In the genomic region with DNA sequence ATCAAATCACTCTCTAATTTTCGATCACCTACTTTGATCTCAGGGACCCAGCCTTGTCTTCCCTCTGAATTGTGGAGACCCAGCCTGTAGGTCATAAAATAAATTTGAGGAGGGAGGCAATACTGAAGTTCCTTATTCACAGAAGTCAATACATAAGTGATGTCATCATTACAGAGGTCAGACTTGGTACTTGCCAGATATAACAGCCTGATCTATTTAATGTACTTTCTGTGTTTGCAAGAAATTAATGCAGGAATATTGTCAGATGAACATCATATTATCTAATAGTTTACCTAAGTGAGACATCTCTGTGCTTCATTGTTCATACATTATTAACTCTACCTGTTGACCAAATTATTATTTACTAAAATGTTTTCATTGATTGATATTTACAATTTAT, we compare ENCODE assay signal across 29 cellular contexts.
"Had no signal": no experiment of that assay in that cellular context is flagged by ENCODE, and none has a peak within 500 bp of the region (broad histone marks: within the 10 kb centered on the region; RNA-seq: fewer than 3 reads in every experiment).

No MANE protein-coding gene starts in this region.

- H3K9me3 ChIP-seq: colonic mucosa, esophagus muscularis mucosa, esophagus squamous epithelium, gastrocnemius medialis, gastroesophageal sphincter, heart left ventricle, heart right ventricle had no signal

- H3K4me3 ChIP-seq: colonic mucosa, coronary artery, dorsolateral prefrontal cortex, esophagus muscularis mucosa, esophagus squamous epithelium, gastrocnemius medialis, gastroesophageal sphincter, heart left ventricle, heart right ventricle had no signal

- FAIRE-seq: colon, endometrium, endothelial cell of umbilical vein, frontal cortex had no signal

- H3K36me3 ChIP-seq: colonic mucosa, esophagus muscularis mucosa, esophagus squamous epithelium, gastrocnemius medialis, gastroesophageal sphincter, heart left ventricle, heart right ventricle had no signal

- H3K27ac Mint-ChIP-seq: dendritic cell treated with granulocyte-macrophage colony-stimulating factor and Interleukin-4, amounts not matched to agents 40 ng/mL and 50 ng/mL, for 4 days; effector memory CD8-positive, alpha-beta T cell; endodermal cell had no signal

- H3K27me3 ChIP-seq: colonic mucosa, esophagus muscularis mucosa, esophagus squamous epithelium, foreskin keratinocyte, gastrocnemius medialis, gastroesophageal sphincter, heart left ventricle had no signal

- H3K4me3 Mint-ChIP-seq: dendritic cell treated with granulocyte-macrophage colony-stimulating factor and Interleukin-4, amounts not matched to agents 40 ng/mL and 50 ng/mL, for 4 days; effector memory CD8-positive, alpha-beta T cell; endodermal cell had no signal

- ATAC-seq: effector memory CD8-positive, alpha-beta T cell; esophagus mucosa; foreskin keratinocyte; gastrocnemius medialis; gastroesophageal sphincter; heart left ventricle; heart right ventricle had no signal

- H3K27ac ChIP-seq: colonic mucosa, coronary artery, dorsolateral prefrontal cortex, epithelial cell of prostate, esophagus muscularis mucosa, esophagus squamous epithelium, foreskin keratinocyte, gastrocnemius medialis, gastroesophageal sphincter, heart left ventricle, heart right ventricle had no signal

- H3K4me1 ChIP-seq: colonic mucosa, foreskin keratinocyte had no signal

- H3K27me3 Mint-ChIP-seq: dendritic cell treated with granulocyte-macrophage colony-stimulating factor and Interleukin-4, amounts not matched to agents 40 ng/mL and 50 ng/mL, for 4 days had no signal

- H3K9me3 Mint-ChIP-seq: dendritic cell treated with granulocyte-macrophage colony-stimulating factor and Interleukin-4, amounts not matched to agents 40 ng/mL and 50 ng/mL, for 4 days; effector memory CD8-positive, alpha-beta T cell; endodermal cell had no signal

- DNase-seq: colonic mucosa; cortex of kidney; dermis blood vessel endothelial cell; dorsolateral prefrontal cortex; effector CD4-positive, alpha-beta T cell; effector CD8-positive, alpha-beta T cell; effector memory CD4-positive, alpha-beta T cell; effector memory CD8-positive, alpha-beta T cell; endodermal cell; erythroblast; esophagus squamous epithelium; foreskin fibroblast; foreskin keratinocyte; foreskin melanocyte; gastrocnemius medialis; glutamatergic neuron; head of caudate nucleus; heart left ventricle; heart right ventricle had no signal
